8 cellular contexts compared by ENCODE assay signal in the genomic region with DNA sequence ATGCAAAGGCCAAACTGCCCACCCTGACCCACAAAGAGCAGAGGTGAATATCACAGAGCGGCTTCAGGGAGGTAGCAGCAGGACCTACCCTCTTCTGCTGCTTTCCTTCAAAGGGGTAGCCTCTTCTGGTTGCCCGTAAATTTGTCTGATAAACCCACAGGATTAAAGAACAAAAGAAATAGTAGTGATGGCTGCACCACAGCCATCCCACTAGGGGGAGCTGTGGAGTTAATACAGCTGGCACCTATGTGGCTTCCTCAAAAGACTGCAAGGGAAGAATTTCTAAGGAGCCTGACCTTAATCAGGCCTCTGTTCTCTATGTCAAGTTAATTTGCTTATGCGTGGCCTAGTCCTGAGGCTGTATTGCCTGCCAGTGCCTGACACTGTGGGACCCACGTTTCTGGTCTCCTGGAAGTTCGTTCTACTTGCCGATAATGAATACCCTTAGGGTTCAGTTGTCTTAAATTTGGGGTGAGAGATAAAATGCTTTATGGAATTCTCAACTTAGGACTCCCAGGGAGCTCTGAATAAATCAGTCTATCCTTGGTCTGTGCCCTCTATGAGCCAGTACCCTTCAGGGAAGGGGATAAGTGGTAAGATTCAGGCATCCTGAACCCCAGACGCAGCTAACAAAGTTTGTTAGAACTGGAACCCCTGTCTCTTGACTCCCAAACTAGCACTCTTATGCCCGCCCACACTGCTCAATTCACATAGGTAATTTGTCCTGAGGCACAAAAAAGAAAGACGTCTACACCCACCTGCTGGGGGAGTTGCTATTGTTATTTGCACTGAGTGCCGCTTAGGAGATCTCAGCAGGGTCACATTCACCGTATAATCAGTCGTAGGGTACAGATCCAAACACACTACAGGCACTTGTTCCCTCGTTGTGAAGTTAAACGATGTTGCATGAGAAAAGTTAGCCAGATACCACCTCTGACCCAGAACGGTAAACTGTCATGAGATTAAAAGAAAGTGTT.
DNase-seq lines count a peak whose midpoint lies in the region; ATAC-seq, FAIRE-seq and TF ChIP-seq lines count a peak whose summit lies in the region.

No MANE protein-coding gene starts in this region.

- DNase-seq in GM19239 (ENCODE audit: insufficient read length, low spot score) (peak; percentile 47), NB4 (ENCODE audit: low read depth) (peak; percentile 84), SK-N-SH (peak; percentile 60), Right ventricle myocardium superior (peak; percentile 54), psoas muscle (peak; percentile 22 to 61)
- peak; percentile 68 for DNase-seq in activated naive CD4-positive, alpha-beta T cell treated with anti-CD3 and anti-CD28 coated beads, Interleukin-2, amount 50 U/mL, for 16 hours

- no peak overlapping the region for H3K9ac ChIP-seq in SK-N-SH

- peak; percentile 87 for TF ChIP-seq RAD21 in SK-N-SH (IDR thresholded peaks at IDR 0.05; ENCODE audit: low read length)

- H3K4me3 ChIP-seq in NB4 (ENCODE audit: low read depth, low read length) (no peak overlapping the region), SK-N-SH (ENCODE audit: low read depth in 2 of 2, low read length in 1 of 2) (no peak overlapping the region; a peak in 1 of 4 replicates), psoas muscle (no peak overlapping the region)

- H4K20me1 ChIP-seq in SK-N-SH (ENCODE audit: insufficient read depth) = no peaks in the 10 kb centered on the region

- H3K36me3 ChIP-seq in SK-N-SH (replicated peaks in 1 of 2; ENCODE audit: control insufficient read depth in 1 of 2, insufficient read depth in 2 of 2, low read length in 1 of 2) (no peaks in the 10 kb centered on the region), psoas muscle (ENCODE audit: insufficient read depth in 1 of 2, low read depth in 1 of 2) (no peaks in the 10 kb centered on the region)

- no peak for TF ChIP-seq POLR2A in NB4 (IDR thresholded peaks at IDR 0.05; ENCODE audit: extremely low read depth, insufficient read length)

- H3K27ac ChIP-seq in SK-N-SH (ENCODE audit: low read depth in 2 of 2, low read length in 1 of 2) (no peak overlapping the region), psoas muscle (no peak overlapping the region)

- 74% methylated on average over 15 of the region's 15 CpGs for WGBS in SK-N-SH (ENCODE audit: low lambda C conversion rate)
- 70 to 76% (median 72%) methylated on average over 15 of the region's 15 CpGs for WGBS in psoas muscle, 3 donors

- H3K4me2 ChIP-seq in SK-N-SH = no peak overlapping the region

- H3K9me2 ChIP-seq in SK-N-SH = no peaks in the 10 kb centered on the region

- intact Hi-C loops in Right ventricle myocardium superior (cut with DNase I) = loop anchor here (5.0 kb wide), 2 partner anchors 249 to 264 kb away; no protein-coding TSS in a partner anchor
- intact Hi-C loops in psoas muscle (cut with DNase I) = loop anchor here in 1 of 2 donors (10.0 kb wide), 1 partner anchor 717 kb away; no protein-coding TSS in a partner anchor

- H2AFZ ChIP-seq in SK-N-SH (ENCODE audit: low read depth) = 0 out of 2 replicates have a peak overlapping the region, but pooled peaks have one; percentile 23

- no peaks in the 10 kb centered on the region for H3K79me2 ChIP-seq in SK-N-SH (ENCODE audit: insufficient read depth)

- ATAC-seq in Right ventricle myocardium superior (ENCODE audit: poor library complexity) (peak; percentile 92), psoas muscle (peak; percentile 48 to 75 (median 70)), HG03025 (IDR thresholded peaks at IDR 0.05; ENCODE audit: low FRiP score, unreplicated experiment) (no peak)

- POLR2A ChIA-PET in SK-N-SH (lab: Yijun Ruan, JAX) = no interaction called here

- TF ChIP-seq CTCF in NB4 (IDR thresholded peaks at IDR 0.05; ENCODE audit: low read depth, low read length) (peak; percentile 85), SK-N-SH (IDR thresholded peaks at IDR 0.05) (peak; percentile 86), psoas muscle (IDR thresholded peaks at IDR 0.05) (peak; percentile 73)

- FAIRE-seq in A204.1 (lab: Jason Lieb, UNC) = peak; percentile 48
- peak; percentile 92 for FAIRE-seq in GM19239 (lab: Jason Lieb, UNC)

- no peaks in the 10 kb centered on the region for H3F3A ChIP-seq in SK-N-SH (replicated peaks; ENCODE audit: insufficient read depth)

- H3K9me3 ChIP-seq in SK-N-SH = no peaks in the 10 kb centered on the region
- no peaks in the 10 kb centered on the region for H3K9me3 ChIP-seq in psoas muscle

- H3K4me1 ChIP-seq in SK-N-SH (ENCODE audit: control insufficient read depth in 1 of 2, insufficient read depth in 2 of 2, low read depth in 1 of 2, low read length in 1 of 2) (no peaks in the 10 kb centered on the region; a peak in 1 of 4 replicates), psoas muscle (no peaks in the 10 kb centered on the region)

- H3K27me3 ChIP-seq in SK-N-SH (ENCODE audit: insufficient read depth) (no peaks in the 10 kb centered on the region), psoas muscle (ENCODE audit: insufficient read depth in 3 of 3, low read length in 2 of 3) (no peaks in the 10 kb centered on the region)

- no peak for TF ChIP-seq EP300 in SK-N-SH (IDR thresholded peaks at IDR 0.05; ENCODE audit: borderline replicate concordance in 1 of 2, low read depth in 1 of 2, low read length in 1 of 2)

- CTCF ChIA-PET in SK-N-SH (lab: Yijun Ruan, JAX) = interaction anchor here (0.6 to 6.0 kb wide), 39 partner anchors 8 to 599 kb away, joined by 3 to 50 read pairs (median 4); partner anchors contain the start of gene PTBP3

TF ChIP-seq in SK-N-SH, 30 proteins besides CTCF, POLR2A, EP300 and RAD21:
- no peak for TF ChIP-seq TEAD4 (IDR thresholded peaks at IDR 0.05; ENCODE audit: borderline replicate concordance, insufficient read depth)
- TF ChIP-seq, protein P1, sequence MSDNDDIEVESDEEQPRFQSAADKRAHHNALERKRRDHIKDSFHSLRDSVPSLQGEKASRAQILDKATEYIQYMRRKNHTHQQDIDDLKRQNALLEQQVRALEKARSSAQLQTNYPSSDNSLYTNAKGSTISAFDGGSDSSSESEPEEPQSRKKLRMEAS (IDR thresholded peaks at IDR 0.05; ENCODE audit: low read depth) = no peak
- TF ChIP-seq MXI1 (IDR thresholded peaks at IDR 0.05; ENCODE audit: low read depth, low read length) = no peak
- TF ChIP-seq GABPA (IDR thresholded peaks at IDR 0.05; ENCODE audit: low read depth) = no peak
- no peak for TF ChIP-seq USF2 (IDR thresholded peaks at IDR 0.05; ENCODE audit: borderline replicate concordance, low read depth, low read length)
- TF ChIP-seq CHD2 (IDR thresholded peaks at IDR 0.05; ENCODE audit: low read length, partially characterized antibody) = peak; percentile 46
- TF ChIP-seq TCF12 (IDR thresholded peaks at IDR 0.05) = no peak
- no peak for TF ChIP-seq NFIC (IDR thresholded peaks at IDR 0.05; ENCODE audit: borderline replicate concordance)
- peak; percentile 85 for TF ChIP-seq SMC3 (IDR thresholded peaks at IDR 0.05; ENCODE audit: low read depth, low read length)
TF ChIP-seq in SK-N-SH: peak in this region for 2.
